8 cellular contexts compared by ENCODE assay signal in genomic region chr10:87092861-87093460, GRCh38. TPM values are rescaled to one million over a fixed set of nuclear protein-coding genes. Genes with fewer than 3 reads are reported as not detected.
DNase-seq lines count a peak whose midpoint lies in the region; ATAC-seq and TF ChIP-seq lines count a peak whose summit lies in the region.

No MANE protein-coding gene starts in this region.

- no peak for ATAC-seq in HG02763 (IDR thresholded peaks at IDR 0.05; ENCODE audit: unreplicated experiment)

- no peaks in the 10 kb centered on the region for H3K9me3 Mint-ChIP-seq in neural crest cell

- no peaks in the 10 kb centered on the region for H3K27me3 Mint-ChIP-seq in neural crest cell (ENCODE audit: low read depth)

- no peaks in the 10 kb centered on the region for H3K9me3 ChIP-seq in esophagus squamous epithelium

- peak overlapping the region; percentile 91 for H3K27ac ChIP-seq in HL-60 (replicated peaks)
- peak overlapping the region; percentile 92 for H3K27ac ChIP-seq in VCaP
- H3K27ac ChIP-seq in esophagus squamous epithelium: peak overlapping the region; percentile 94 to 100 (median 100)

- peak overlapping the region; percentile 98 for H3K4me3 Mint-ChIP-seq in neural crest cell

- DNase-seq in DMS53 (lab: John Stamatoyannopoulos, UW) (peak; percentile 31), HL-60 (ENCODE audit: low read depth in 1 of 2, low spot score in 1 of 2) (peak in 1 of 2 experiments; percentile 12), esophagus squamous epithelium (lab: John Stamatoyannopoulos, UW) (no peak), neural crest cell (ENCODE audit: low read depth, low spot score) (no peak), islet precursor cell (no peak)
- DNase-seq in stimulated activated naive CD4-positive, alpha-beta T cell treated with Interleukin-2 at 50 U/mL for 16 hours (lab: John Stamatoyannopoulos, UW): no peak

- TF ChIP-seq CTCF in HL-60 (IDR thresholded peaks at IDR 0.05; ENCODE audit: insufficient read depth, low read length): no peak
- no peak for TF ChIP-seq CTCF in VCaP (conservative IDR thresholded peaks at IDR 0.05)
- no peak for TF ChIP-seq CTCF in esophagus squamous epithelium (IDR thresholded peaks at IDR 0.05)
- no peak for TF ChIP-seq CTCF in neural crest cell (conservative IDR thresholded peaks at IDR 0.05)

- H3K4me3 ChIP-seq in HL-60 (replicated peaks; ENCODE audit: insufficient read depth, low read length): peak overlapping the region; percentile 76
- H3K4me3 ChIP-seq in esophagus squamous epithelium: peak overlapping the region; percentile 73 to 92 (median 82)

- H3K27me3 ChIP-seq in HL-60 (ENCODE audit: insufficient read depth, poor library complexity, severe bottlenecking): no peaks in the 10 kb centered on the region
- H3K27me3 ChIP-seq in esophagus squamous epithelium: no peaks in the 10 kb centered on the region

- WGBS in esophagus squamous epithelium, 2 donors: 1 to 2% methylated on average over 7 of the region's 7 CpGs

- peaks cover 15 to 66% (median 22%) of the 10 kb centered on the region in 3 donors for H3K4me1 ChIP-seq in esophagus squamous epithelium

- intact Hi-C loops in esophagus squamous epithelium (cut with DNase I): loop anchor here (5.0 kb wide), 1 partner anchor 121 kb away; no protein-coding TSS in a partner anchor

- H3K27ac Mint-ChIP-seq in neural crest cell (ENCODE audit: unreplicated experiment): peak overlapping the region; percentile 22

- H3K4me1 Mint-ChIP-seq in neural crest cell: peaks cover 46% of the 10 kb centered on the region

- TF ChIP-seq POLR2A in esophagus squamous epithelium (IDR thresholded peaks at IDR 0.05): no peak

- H3K36me3 ChIP-seq in esophagus squamous epithelium: peaks cover 0 to 17% (median 0%) of the 10 kb centered on the region in 3 donors

- H3K36me3 Mint-ChIP-seq in neural crest cell (ENCODE audit: low read depth): peaks cover 4% of the 10 kb centered on the region

RNA-seq across cellular contexts. Expression of gene GLUD1, which starts 1.7 kb away (rescaled TPM):
- total RNA-seq in esophagus squamous epithelium (100 to 1,000 TPM; 114 to 204 (median 130) TPM), neural crest cell (101 and 105 TPM in 2 replicates)

RNA-seq across cellular contexts. Expression of gene SHLD2, which starts 2.0 kb away (rescaled TPM):
- total RNA-seq in esophagus squamous epithelium: 10 to 100 TPM; 12.7 to 31.7 (median 21.5) TPM
- total RNA-seq in neural crest cell: 26.9 and 28.3 TPM in 2 replicates
